ENCODE assay signal across 1 cellular context in the genomic region with DNA sequence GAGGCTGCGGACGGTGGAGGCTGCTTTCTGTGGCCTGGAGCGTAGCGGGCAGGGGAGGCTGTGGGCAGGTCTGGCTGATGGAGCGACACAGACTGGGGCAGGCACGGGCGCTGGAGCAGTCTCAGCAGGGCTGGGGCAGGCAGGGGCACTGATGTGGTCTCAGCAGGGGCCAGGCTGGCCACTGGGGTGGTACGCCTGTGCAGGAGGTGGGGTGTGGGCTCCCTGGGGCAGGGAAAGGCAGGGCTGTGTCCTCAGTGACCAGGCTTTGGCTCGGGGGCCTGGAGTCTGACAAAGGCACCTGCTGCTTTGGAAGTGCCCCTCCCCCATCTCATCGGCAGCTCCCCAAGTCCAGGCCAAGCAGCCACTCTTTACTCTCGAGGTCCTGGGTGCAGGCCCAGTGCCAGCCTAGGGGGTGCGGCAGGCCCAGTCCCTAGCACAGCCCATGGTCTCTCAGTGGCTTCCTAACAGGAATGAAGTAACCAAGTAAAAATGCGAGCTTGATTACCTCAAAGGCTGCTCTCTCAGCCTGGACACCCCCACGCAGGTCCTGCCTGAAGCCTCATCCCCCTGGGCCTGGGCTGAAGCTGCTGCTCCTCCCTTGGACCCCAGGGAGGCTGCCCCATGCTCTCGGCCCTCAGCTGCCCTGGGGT.
TF ChIP-seq lines count a peak whose summit lies in the region.

No MANE protein-coding gene starts in this region.

TF ChIP-seq in HCT116, 20 proteins besides CTCF, POLR2A, EP300 and RAD21 (continued from another document):
- TF ChIP-seq TCF7L2 (IDR thresholded peaks at IDR 0.05; ENCODE audit: borderline replicate concordance, extremely low read depth, insufficient read depth, insufficient read length) (no peak), CBX3 (IDR thresholded peaks at IDR 0.05; ENCODE audit: low read depth) (no peak), CEBPB (IDR thresholded peaks at IDR 0.05; ENCODE audit: low read depth) (no peak), JUND (IDR thresholded peaks at IDR 0.05) (no peak), EZH2 (IDR thresholded peaks at IDR 0.05) (no peak), ELF1 (IDR thresholded peaks at IDR 0.05; ENCODE audit: borderline replicate concordance, low read depth) (no peak), EZH2phosphoT487 (IDR thresholded peaks at IDR 0.05; ENCODE audit: borderline replicate concordance) (no peak), FOSL1 (IDR thresholded peaks at IDR 0.05; ENCODE audit: low read depth) (no peak)
- TF ChIP-seq, protein P1, sequence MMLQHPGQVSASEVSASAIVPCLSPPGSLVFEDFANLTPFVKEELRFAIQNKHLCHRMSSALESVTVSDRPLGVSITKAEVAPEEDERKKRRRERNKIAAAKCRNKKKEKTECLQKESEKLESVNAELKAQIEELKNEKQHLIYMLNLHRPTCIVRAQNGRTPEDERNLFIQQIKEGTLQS (IDR thresholded peaks at IDR 0.05) = no peak
- TF ChIP-seq, protein P2, sequence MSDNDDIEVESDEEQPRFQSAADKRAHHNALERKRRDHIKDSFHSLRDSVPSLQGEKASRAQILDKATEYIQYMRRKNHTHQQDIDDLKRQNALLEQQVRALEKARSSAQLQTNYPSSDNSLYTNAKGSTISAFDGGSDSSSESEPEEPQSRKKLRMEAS (IDR thresholded peaks at IDR 0.05) = no peak
- TF ChIP-seq, protein P3, sequence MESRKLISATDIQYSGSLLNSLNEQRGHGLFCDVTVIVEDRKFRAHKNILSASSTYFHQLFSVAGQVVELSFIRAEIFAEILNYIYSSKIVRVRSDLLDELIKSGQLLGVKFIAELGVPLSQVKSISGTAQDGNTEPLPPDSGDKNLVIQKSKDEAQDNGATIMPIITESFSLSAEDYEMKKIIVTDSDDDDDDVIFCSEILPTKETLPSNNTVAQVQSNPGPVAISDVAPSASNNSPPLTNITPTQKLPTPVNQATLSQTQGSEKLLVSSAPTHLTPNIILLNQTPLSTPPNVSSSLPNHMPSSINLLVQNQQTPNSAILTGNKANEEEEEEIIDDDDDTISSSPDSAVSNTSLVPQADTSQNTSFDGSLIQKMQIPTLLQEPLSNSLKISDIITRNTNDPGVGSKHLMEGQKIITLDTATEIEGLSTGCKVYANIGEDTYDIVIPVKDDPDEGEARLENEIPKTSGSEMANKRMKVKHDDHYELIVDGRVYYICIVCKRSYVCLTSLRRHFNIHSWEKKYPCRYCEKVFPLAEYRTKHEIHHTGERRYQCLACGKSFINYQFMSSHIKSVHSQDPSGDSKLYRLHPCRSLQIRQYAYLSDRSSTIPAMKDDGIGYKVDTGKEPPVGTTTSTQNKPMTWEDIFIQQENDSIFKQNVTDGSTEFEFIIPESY (IDR thresholded peaks at IDR 0.05; ENCODE audit: extremely low read depth, insufficient replicate concordance, low read length) = no peak
